21 cellular contexts compared by ENCODE assay signal in the genomic region with DNA sequence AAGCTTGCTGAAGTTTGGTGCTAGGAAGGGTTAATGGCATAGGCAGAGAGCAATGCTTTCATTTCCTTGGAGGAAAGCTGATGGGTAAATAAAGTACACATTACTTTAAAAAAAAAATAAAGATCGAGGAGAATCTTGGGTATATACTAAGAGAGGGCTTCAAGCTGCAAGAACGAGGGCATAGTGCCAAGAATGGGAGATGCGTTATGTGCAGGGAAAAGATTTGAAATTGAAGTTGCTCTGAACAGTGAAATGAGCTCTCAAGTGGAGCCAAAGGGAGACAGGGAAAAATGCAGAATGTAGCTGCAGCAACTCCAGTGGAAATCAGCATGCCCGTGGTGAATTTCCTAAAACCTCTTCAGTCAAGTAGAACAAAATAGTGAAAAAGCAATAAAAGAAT. TPM values are rescaled to one million over a fixed set of nuclear protein-coding genes. Genes with fewer than 3 reads are reported as not detected.
"Had no signal": no experiment of that assay in that cellular context is flagged by ENCODE, and none has a peak within 500 bp of the region (broad histone marks: within the 10 kb centered on the region; RNA-seq: fewer than 3 reads in every experiment).

No MANE protein-coding gene starts in this region.

- H3K27me3 ChIP-seq: adrenal gland, body of pancreas, sigmoid colon had no signal

- H3K4me1 ChIP-seq: adrenal gland, body of pancreas, sigmoid colon had no signal

- H3K27ac ChIP-seq: adrenal gland, body of pancreas, epithelial cell of prostate, sigmoid colon had no signal

- H3K9me3 ChIP-seq: adrenal gland, body of pancreas, mucosa of descending colon, sigmoid colon had no signal

- H3K36me3 ChIP-seq: adrenal gland, sigmoid colon had no signal

- H3K4me3 ChIP-seq: adrenal gland, body of pancreas, mucosa of descending colon, sigmoid colon had no signal

- DNase-seq: activated B cell treated with CpG ODN at 0.5 μM for 24 hours; activated CD4-positive, alpha-beta T cell treated with anti-CD3 and anti-CD28 coated beads, Interleukin-2, amount 10 ng/mL, durations not matched to agents 7 days and 5 days; activated CD8-positive, alpha-beta memory T cell treated with anti-CD3 and anti-CD28 coated beads for 24 hours; activated naive CD4-positive, alpha-beta T cell treated with anti-CD3 and anti-CD28 coated beads, Interleukin-2, amount 10 ng/mL, durations not matched to agents 7 days and 5 days; body of pancreas; effector memory CD8-positive, alpha-beta T cell; glutamatergic neuron; left cardiac atrium; naive thymus-derived CD8-positive, alpha-beta T cell; occipital lobe; sigmoid colon; stimulated activated CD4-positive, alpha-beta T cell treated with anti-CD3 and anti-CD28 coated beads, Interleukin-2, amount 100 ng/mL, for 24 hours; stimulated activated naive B cell treated with anti-CD40 and anti-IgM and Interleukin-4, amounts not matched to agents 10 μg/mL and 1 μg/mL and 100 μg/mL, for 72 hours; trophoblast cell had no signal

RNA-seq across cellular contexts. Expression of a gene that starts 11.4 kb away (rescaled TPM):
- total RNA-seq: activated B cell treated with CpG ODN at 0.5 μM for 24 hours; activated CD4-positive, alpha-beta T cell treated with anti-CD3 and anti-CD28 coated beads, Interleukin-2, amount 10 ng/mL, durations not matched to agents 7 days and 5 days; adrenal gland; fibroblast of villous mesenchyme; lung microvascular endothelial cell; naive thymus-derived CD8-positive, alpha-beta T cell; pulmonary artery endothelial cell; subcutaneous adipose tissue had no signal
- polyA plus RNA-seq: naive thymus-derived CD8-positive, alpha-beta T cell had no signal
